ENCODE assay signal across 1 cellular context in the genomic region with DNA sequence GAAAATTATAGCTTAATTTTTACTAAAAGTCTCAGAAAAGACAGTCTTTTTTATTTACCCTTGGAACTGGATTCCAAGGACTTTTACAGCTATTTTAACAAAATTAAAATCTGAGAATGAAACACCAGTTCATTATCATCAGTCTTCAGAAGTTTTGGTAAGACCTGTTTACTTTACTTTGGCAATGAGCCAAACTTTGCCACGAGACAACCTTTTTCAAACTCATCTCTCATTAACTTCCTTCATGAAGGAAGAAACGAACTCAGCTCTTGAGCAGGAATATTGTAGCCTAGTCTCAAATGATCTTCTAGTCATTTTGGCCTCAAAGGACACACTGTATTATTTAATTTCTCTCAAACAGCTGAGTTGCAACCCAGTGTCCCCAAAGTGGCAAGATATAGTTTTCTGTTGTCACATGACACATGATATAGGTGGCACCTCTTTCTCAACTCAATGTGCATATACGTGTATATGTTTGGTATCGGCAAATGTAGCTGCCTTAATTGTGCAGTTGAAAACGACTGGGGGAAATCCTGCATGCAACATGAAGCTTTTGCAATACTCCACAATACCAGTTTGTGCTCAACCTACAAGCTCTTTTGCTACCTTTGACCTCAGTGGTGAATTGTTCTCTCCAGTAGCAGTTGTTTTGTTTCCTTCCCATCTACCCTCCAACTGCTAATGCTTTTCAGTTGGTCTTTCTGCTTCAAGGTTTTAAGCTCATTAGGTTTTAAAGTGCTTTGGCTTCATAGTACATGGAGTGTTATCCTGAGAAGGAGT.
TF ChIP-seq lines count a peak whose summit lies in the region.

No MANE protein-coding gene starts in this region.

TF ChIP-seq in K562, 482 proteins besides CTCF, POLR2A, EP300 and RAD21:
- TF ChIP-seq KLF1 (tag; IDR thresholded peaks at IDR 0.05) (no peak), NFIX (CRISPR knock-in tag; IDR thresholded peaks at IDR 0.05; ENCODE audit: low read depth) (peak; percentile 94), NFIC (IDR thresholded peaks at IDR 0.05) (peak; percentile 96)
- TF ChIP-seq, protein P1, sequence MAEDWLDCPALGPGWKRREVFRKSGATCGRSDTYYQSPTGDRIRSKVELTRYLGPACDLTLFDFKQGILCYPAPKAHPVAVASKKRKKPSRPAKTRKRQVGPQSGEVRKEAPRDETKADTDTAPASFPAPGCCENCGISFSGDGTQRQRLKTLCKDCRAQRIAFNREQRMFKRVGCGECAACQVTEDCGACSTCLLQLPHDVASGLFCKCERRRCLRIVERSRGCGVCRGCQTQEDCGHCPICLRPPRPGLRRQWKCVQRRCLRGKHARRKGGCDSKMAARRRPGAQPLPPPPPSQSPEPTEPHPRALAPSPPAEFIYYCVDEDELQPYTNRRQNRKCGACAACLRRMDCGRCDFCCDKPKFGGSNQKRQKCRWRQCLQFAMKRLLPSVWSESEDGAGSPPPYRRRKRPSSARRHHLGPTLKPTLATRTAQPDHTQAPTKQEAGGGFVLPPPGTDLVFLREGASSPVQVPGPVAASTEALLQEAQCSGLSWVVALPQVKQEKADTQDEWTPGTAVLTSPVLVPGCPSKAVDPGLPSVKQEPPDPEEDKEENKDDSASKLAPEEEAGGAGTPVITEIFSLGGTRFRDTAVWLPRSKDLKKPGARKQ (CRISPR knock-in tag; IDR thresholded peaks at IDR 0.05), result no peak
- TF ChIP-seq, protein P2, sequence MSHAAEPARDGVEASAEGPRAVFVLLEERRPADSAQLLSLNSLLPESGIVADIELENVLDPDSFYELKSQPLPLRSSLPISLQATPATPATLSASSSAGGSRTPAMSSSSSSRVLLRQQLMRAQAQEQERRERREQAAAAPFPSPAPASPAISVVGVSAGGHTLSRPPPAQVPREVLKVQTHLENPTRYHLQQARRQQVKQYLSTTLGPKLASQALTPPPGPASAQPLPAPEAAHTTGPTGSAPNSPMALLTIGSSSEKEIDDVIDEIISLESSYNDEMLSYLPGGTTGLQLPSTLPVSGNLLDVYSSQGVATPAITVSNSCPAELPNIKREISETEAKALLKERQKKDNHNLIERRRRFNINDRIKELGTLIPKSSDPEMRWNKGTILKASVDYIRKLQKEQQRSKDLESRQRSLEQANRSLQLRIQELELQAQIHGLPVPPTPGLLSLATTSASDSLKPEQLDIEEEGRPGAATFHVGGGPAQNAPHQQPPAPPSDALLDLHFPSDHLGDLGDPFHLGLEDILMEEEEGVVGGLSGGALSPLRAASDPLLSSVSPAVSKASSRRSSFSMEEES (CRISPR knock-in tag; IDR thresholded peaks at IDR 0.05), result peak; percentile 74
- TF ChIP-seq, protein P3, sequence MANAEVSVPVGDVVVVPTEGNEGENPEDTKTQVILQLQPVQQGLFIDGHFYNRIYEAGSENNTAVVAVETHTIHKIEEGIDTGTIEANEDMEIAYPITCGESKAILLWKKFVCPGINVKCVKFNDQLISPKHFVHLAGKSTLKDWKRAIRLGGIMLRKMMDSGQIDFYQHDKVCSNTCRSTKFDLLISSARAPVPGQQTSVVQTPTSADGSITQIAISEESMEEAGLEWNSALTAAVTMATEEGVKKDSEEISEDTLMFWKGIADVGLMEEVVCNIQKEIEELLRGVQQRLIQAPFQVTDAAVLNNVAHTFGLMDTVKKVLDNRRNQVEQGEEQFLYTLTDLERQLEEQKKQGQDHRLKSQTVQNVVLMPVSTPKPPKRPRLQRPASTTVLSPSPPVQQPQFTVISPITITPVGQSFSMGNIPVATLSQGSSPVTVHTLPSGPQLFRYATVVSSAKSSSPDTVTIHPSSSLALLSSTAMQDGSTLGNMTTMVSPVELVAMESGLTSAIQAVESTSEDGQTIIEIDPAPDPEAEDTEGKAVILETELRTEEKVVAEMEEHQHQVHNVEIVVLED (CRISPR knock-in tag; IDR thresholded peaks at IDR 0.05), result no peak
TF ChIP-seq in K562: peak in this region for 3.
